In the genomic region with DNA sequence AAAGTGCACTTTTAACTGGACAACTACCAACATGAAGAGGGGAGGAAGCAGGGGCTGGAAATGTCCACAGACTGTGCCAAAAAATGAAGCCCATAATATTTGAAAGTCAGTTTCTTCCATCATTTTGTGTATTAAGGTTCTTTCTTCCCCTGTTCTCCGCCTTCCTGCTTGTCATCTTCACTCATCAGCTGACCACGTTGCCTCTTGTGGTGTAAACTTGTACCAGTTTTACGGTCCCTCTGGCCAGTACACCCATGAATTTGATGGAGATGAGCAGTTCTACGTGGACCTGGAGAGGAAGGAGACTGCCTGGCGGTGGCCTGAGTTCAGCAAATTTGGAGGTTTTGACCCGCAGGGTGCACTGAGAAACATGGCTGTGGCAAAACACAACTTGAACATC, we compare ENCODE assay signal across 20 cellular contexts. TPM values are rescaled to one million over a fixed set of nuclear protein-coding genes. Genes with fewer than 3 reads are reported as not detected.
DNase-seq lines count a peak whose midpoint lies in the region; ATAC-seq, FAIRE-seq and TF ChIP-seq lines count a peak whose summit lies in the region.
"Had no signal": no experiment of that assay in that cellular context is flagged by ENCODE, and none has a peak within 500 bp of the region (broad histone marks: within the 10 kb centered on the region; RNA-seq: fewer than 3 reads in every experiment).

No MANE protein-coding gene starts in this region.

- no peaks in the 10 kb centered on the region for H3K27me3 Mint-ChIP-seq in central memory CD8-positive, alpha-beta T cell
- no peaks in the 10 kb centered on the region for H3K27me3 Mint-ChIP-seq in stimulated activated memory B cell treated with anti-CD40 and anti-IgM and Interleukin-4, amounts not matched to agents 10 μg/mL and 1 μg/mL and 100 μg/mL, for 72 hours
- H3K27me3 Mint-ChIP-seq: CD4-positive, alpha-beta memory T cell had no signal

- no peaks in the 10 kb centered on the region for H3K27me3 ChIP-seq in GM06990 (replicated peaks; ENCODE audit: control insufficient read depth, insufficient read depth, low read length)

- peak; percentile 48 for FAIRE-seq in GM12892 (lab: Jason Lieb, UNC)
- FAIRE-seq: A204.1, D721Med, G401.6, GM19239 had no signal

- no peak for TF ChIP-seq CTCF in GM06990 (IDR thresholded peaks at IDR 0.05; ENCODE audit: insufficient read depth, low read length, poor library complexity, severe bottlenecking)

- H3K27ac Mint-ChIP-seq in central memory CD8-positive, alpha-beta T cell (ENCODE audit: low read depth): peak overlapping the region; percentile 68
- H3K27ac Mint-ChIP-seq in stimulated activated memory B cell treated with anti-CD40 and anti-IgM and Interleukin-4, amounts not matched to agents 10 μg/mL and 1 μg/mL and 100 μg/mL, for 72 hours: peak overlapping the region; percentile 100
- H3K27ac Mint-ChIP-seq: HFFc6 had no signal

- peak overlapping the region; percentile 4 for H3K4me3 Mint-ChIP-seq in central memory CD8-positive, alpha-beta T cell
- peak overlapping the region; percentile 92 for H3K4me3 Mint-ChIP-seq in stimulated activated memory B cell treated with anti-CD40 and anti-IgM and Interleukin-4, amounts not matched to agents 10 μg/mL and 1 μg/mL and 100 μg/mL, for 72 hours
- H3K4me3 Mint-ChIP-seq: HFFc6 had no signal

- H3K4me1 Mint-ChIP-seq in central memory CD8-positive, alpha-beta T cell: peaks cover 59% of the 10 kb centered on the region
- peaks cover 75% of the 10 kb centered on the region for H3K4me1 Mint-ChIP-seq in stimulated activated memory B cell treated with anti-CD40 and anti-IgM and Interleukin-4, amounts not matched to agents 10 μg/mL and 1 μg/mL and 100 μg/mL, for 72 hours

- TF ChIP-seq POLR2A in GM12892 (IDR thresholded peaks at IDR 0.05; ENCODE audit: low read depth, low read length): peak; percentile 69

- peak overlapping the region; percentile 64 for H3K4me3 ChIP-seq in GM06990 (replicated peaks; ENCODE audit: low read depth, low read length)

- H3K36me3 Mint-ChIP-seq in central memory CD8-positive, alpha-beta T cell (ENCODE audit: insufficient read depth): peaks cover 31% of the 10 kb centered on the region
- H3K36me3 Mint-ChIP-seq in stimulated activated memory B cell treated with anti-CD40 and anti-IgM and Interleukin-4, amounts not matched to agents 10 μg/mL and 1 μg/mL and 100 μg/mL, for 72 hours: peaks cover 79% of the 10 kb centered on the region
- H3K36me3 Mint-ChIP-seq: CD4-positive, alpha-beta memory T cell had no signal

- no peaks in the 10 kb centered on the region for H3K9me3 Mint-ChIP-seq in central memory CD8-positive, alpha-beta T cell
- no peaks in the 10 kb centered on the region for H3K9me3 Mint-ChIP-seq in stimulated activated memory B cell treated with anti-CD40 and anti-IgM and Interleukin-4, amounts not matched to agents 10 μg/mL and 1 μg/mL and 100 μg/mL, for 72 hours
- H3K9me3 Mint-ChIP-seq: CD4-positive, alpha-beta memory T cell; HFFc6 had no signal

- H3K36me3 ChIP-seq in GM06990 (ENCODE audit: control insufficient read depth, insufficient read depth, low read length): peaks cover 2% of the 10 kb centered on the region; the same call in 1 of the 2 replicates
- H3K36me3 ChIP-seq: BE2C had no signal

- DNase-seq in GM06990 (ENCODE audit: extremely low read depth, insufficient read length) (no peak), GM12892 (ENCODE audit: insufficient read length) (no peak), OCI-M2 (lab: John Stamatoyannopoulos, UW; ENCODE audit: unreplicated experiment) (no peak), T-helper 1 cell (no peak)
- DNase-seq in central memory CD8-positive, alpha-beta T cell (ENCODE audit: low spot score in 2 of 2): no peak
- DNase-seq: BE2C; CD4-positive, alpha-beta memory T cell; COR-L47; DMS153; DMS79 treated with DMSO at 0.1 percent for 48 hours; EL; HCEC 1CT; HFFc6; KBM-7 had no signal

- no peak for ATAC-seq in central memory CD8-positive, alpha-beta T cell (replicated peaks; ENCODE audit: extremely low read depth, poor library complexity, severe bottlenecking)
- ATAC-seq in stimulated activated memory B cell treated with anti-CD40 and anti-IgM and Interleukin-4, amounts not matched to agents 10 μg/mL and 1 μg/mL and 100 μg/mL, for 72 hours: no peak
- ATAC-seq in GM19463 (IDR thresholded peaks at IDR 0.05; ENCODE audit: unreplicated experiment): no peak

RNA-seq across cellular contexts. Expression of gene HLA-DQA1, which starts 3.9 kb away (rescaled TPM):
- polyA plus RNA-seq in GM12892 (2012; ENCODE audit: missing spikeins): 1,511 TPM

RNA-seq across cellular contexts. Expression of gene HLA-DQB1, which starts 25.3 kb away (rescaled TPM):
- polyA plus RNA-seq in GM12892 (2012; ENCODE audit: missing spikeins): 443 TPM

RNA-seq across cellular contexts. Expression of gene HLA-DRB1, which starts 51.5 kb away (rescaled TPM):
- 896 TPM for polyA plus RNA-seq in GM12892 (2012; ENCODE audit: missing spikeins)
